8 cellular contexts compared by ENCODE assay signal in the genomic region with DNA sequence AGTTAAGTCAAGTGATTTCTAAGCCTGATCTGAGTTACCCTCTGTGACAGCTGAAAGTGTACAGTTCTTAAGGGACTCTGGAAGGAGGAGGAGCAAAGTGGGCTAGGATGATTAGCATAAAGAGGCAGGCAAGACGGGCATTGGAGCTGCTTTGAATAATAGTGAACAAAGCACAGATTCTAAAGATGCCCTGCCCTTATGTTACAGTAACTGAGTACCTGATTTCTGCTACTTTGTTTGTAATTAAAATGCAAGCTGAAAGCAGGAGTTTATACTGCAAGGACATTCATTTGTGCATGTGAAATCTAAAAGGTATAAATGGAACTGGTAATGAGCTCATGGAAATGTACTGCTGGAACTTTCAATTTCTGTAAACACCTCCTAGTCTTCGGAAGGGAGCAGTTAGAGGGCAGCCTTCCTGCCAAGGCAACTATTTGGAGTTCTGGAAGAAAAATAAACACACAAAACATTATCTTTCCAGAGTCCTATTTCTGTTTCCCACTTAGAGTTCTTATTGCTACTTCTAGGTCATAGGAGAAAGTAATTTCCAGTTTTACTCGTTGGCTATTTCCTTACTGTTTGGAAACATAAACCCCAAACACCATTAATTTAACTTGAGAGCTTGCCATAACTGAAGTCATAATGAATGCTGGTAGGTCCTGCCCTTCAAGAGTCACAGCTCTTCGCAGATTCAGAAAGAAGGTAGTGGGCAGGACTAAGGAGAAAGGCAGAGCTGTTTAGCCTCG. TPM values are rescaled to one million over a fixed set of nuclear protein-coding genes. Genes with fewer than 3 reads are reported as not detected.
DNase-seq lines count a peak whose midpoint lies in the region; ATAC-seq, FAIRE-seq and TF ChIP-seq lines count a peak whose summit lies in the region.

A gene with protein sequence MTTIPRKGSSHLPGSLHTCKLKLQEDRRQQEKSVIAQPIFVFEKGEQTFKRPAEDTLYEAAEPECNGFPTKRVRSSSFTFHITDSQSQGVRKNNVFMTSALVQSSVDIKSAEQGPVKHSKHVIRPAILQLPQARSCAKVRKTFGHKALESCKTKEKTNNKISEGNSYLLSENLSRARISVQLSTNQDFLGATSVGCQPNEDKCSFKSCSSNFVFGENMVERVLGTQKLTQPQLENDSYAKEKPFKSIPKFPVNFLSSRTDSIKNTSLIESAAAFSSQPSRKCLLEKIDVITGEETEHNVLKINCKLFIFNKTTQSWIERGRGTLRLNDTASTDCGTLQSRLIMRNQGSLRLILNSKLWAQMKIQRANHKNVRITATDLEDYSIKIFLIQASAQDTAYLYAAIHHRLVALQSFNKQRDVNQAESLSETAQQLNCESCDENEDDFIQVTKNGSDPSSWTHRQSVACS (minus strand): TSS at position 45 of the 746 bp plus-strand sequence. CDS start 486 bp downstream, outside the sequence.

- no peaks in the 10 kb centered on the region for H3K79me2 ChIP-seq in keratinocyte (ENCODE audit: control insufficient read depth, insufficient read depth, low read length)

- ATAC-seq in HG02884 (IDR thresholded peaks at IDR 0.05; ENCODE audit: unreplicated experiment) (peak; percentile 67), GM19452 (IDR thresholded peaks at IDR 0.05; ENCODE audit: unreplicated experiment) (no peak), GM18909 (IDR thresholded peaks at IDR 0.05; ENCODE audit: poor library complexity, unreplicated experiment) (no peak)
- ATAC-seq in stimulated activated naive CD8-positive, alpha-beta T cell treated with anti-CD3 and anti-CD28 coated beads, Interleukin-15, amount 100 ng/mL, for 72 hours, result peak; percentile 57

- H3K27me3 Mint-ChIP-seq in stimulated activated naive CD8-positive, alpha-beta T cell treated with anti-CD3 and anti-CD28 coated beads, Interleukin-15, amount 100 ng/mL, for 72 hours, result peaks cover 5% of the 10 kb centered on the region

- FAIRE-seq in keratinocyte (lab: Jason Lieb, UNC), result no peak

- peaks cover 9% of the 10 kb centered on the region for H3K4me1 Mint-ChIP-seq in stimulated activated naive CD8-positive, alpha-beta T cell treated with anti-CD3 and anti-CD28 coated beads, Interleukin-15, amount 100 ng/mL, for 72 hours

- H3K4me3 ChIP-seq in keratinocyte (ENCODE audit: control insufficient read depth in 2 of 3, extremely low read depth in 1 of 3, insufficient read depth in 2 of 3, low read depth in 1 of 3, low read length in 3 of 3), result peak within 1 kb of the TSS in 1 of 3 experiments; percentile 51

- H4K20me1 ChIP-seq in keratinocyte (ENCODE audit: control insufficient read depth, extremely low read depth, insufficient read depth, low read length), result no peaks in the 10 kb centered on the region

- no peaks in the 10 kb centered on the region for H3K27me3 ChIP-seq in keratinocyte (ENCODE audit: control insufficient read depth, extremely low read depth, insufficient read depth, low read length)

- DNase-seq in ACHN (peak; percentile 14), amniotic epithelial cell (ENCODE audit: low read depth) (peak; percentile 12), keratinocyte (ENCODE audit: low read depth, low spot score) (no peak), activated gamma-delta T cell treated with Interleukin-2 at 50 U/mL for 16 hours (no peak)
- DNase-seq in stimulated activated naive CD8-positive, alpha-beta T cell treated with anti-CD3 and anti-CD28 coated beads, Interleukin-15, amount 100 ng/mL, for 72 hours, result no peak

- no peaks in the 10 kb centered on the region for H3K9me1 ChIP-seq in keratinocyte (ENCODE audit: control insufficient read depth, extremely low read depth, insufficient read depth, low read length)

- H3K9me3 ChIP-seq in keratinocyte (ENCODE audit: control insufficient read depth, low read depth, low read length), result no peaks in the 10 kb centered on the region

- dilution Hi-C loops in keratinocyte (cut with MboI; ENCODE audit: extremely low pct_ligation_motif_present, low sequenced_read_pairs), result no loop called here

- TF ChIP-seq CTCF in keratinocyte (optimal IDR thresholded peaks at IDR 0.05 in 1 of 3, IDR thresholded peaks at IDR 0.05 in 1 of 3, conservative IDR thresholded peaks at IDR 0.05 in 1 of 3; ENCODE audit: extremely low read depth in 1 of 3, insufficient read depth in 2 of 3, low read length in 3 of 3), result no peak

- no peaks in the 10 kb centered on the region for H3K36me3 ChIP-seq in keratinocyte (ENCODE audit: control insufficient read depth in 2 of 2, extremely low read depth in 1 of 2, insufficient read depth in 2 of 2, low read length in 2 of 2)

- H2AFZ ChIP-seq in keratinocyte (ENCODE audit: control insufficient read depth, low read length), result peak within 1 kb of the TSS; percentile 42

- no peak within 1 kb of the TSS for H3K27ac ChIP-seq in keratinocyte (ENCODE audit: control insufficient read depth, insufficient read depth, low read length)

- in situ Hi-C loops in ACHN (cut with HindIII; ENCODE audit: low pct_ligation_motif_present, low pct_unique_long_range_greater_than_20kb, low sequenced_read_pairs), result no loop called here

- no peak within 1 kb of the TSS for H3K9ac ChIP-seq in keratinocyte (ENCODE audit: control insufficient read depth, extremely low read depth, insufficient read depth, low read length)

- H3K4me3 Mint-ChIP-seq in stimulated activated naive CD8-positive, alpha-beta T cell treated with anti-CD3 and anti-CD28 coated beads, Interleukin-15, amount 100 ng/mL, for 72 hours, result peak within 1 kb of the TSS; percentile 2 to 18

- peak within 1 kb of the TSS; percentile 70 for H3K4me2 ChIP-seq in keratinocyte (ENCODE audit: control insufficient read depth, extremely low read depth, insufficient read depth, low read depth, low read length)

- H3K27ac Mint-ChIP-seq in stimulated activated naive CD8-positive, alpha-beta T cell treated with anti-CD3 and anti-CD28 coated beads, Interleukin-15, amount 100 ng/mL, for 72 hours, result peak within 1 kb of the TSS; percentile 15 to 34

- no peaks in the 10 kb centered on the region for H3K9me3 Mint-ChIP-seq in stimulated activated naive CD8-positive, alpha-beta T cell treated with anti-CD3 and anti-CD28 coated beads, Interleukin-15, amount 100 ng/mL, for 72 hours

- peaks cover 2% of the 10 kb centered on the region for H3K4me1 ChIP-seq in keratinocyte (ENCODE audit: control insufficient read depth, extremely low read depth, insufficient read depth, low read length)

RNA-seq across cellular contexts. Expression of the gene that starts here (rescaled TPM):
- not detected in 3 replicates for polyA plus RNA-seq in keratinocyte
- polyA plus RNA-seq in keratinocyte (2011; ENCODE audit: low read depth), result not detected
- polyA plus RNA-seq in keratinocyte (2011; cell fraction: cytosol; rRNA removed), result not detected in 2 replicates
- not detected in 2 replicates for polyA plus RNA-seq in keratinocyte (2011; cell fraction: nucleus; rRNA removed)
- not detected in 2 replicates for polyA plus RNA-seq in keratinocyte (2012; ENCODE audit: low replicate concordance)
- polyA minus RNA-seq in keratinocyte, result not detected in 3 replicates
- polyA minus RNA-seq in keratinocyte (2011; cell fraction: cytosol; rRNA and poly(A)+ RNA removed), result not detected
- polyA minus RNA-seq in keratinocyte (2011; cell fraction: nucleus; rRNA and poly(A)+ RNA removed), result not detected in 2 replicates

Comparison
In these comparisons a context has a peak if more than half of its experiments do, and no peak if none do; other contexts are left out.
1. DNase-seq: peak in ACHN (single experiment) and amniotic epithelial cell (single experiment); none in keratinocyte (single experiment), stimulated activated naive CD8-positive, alpha-beta T cell treated with anti-CD3 and anti-CD28 coated beads, Interleukin-15, amount 100 ng/mL, for 72 hours (0 of 2) and activated gamma-delta T cell treated with Interleukin-2 at 50 U/mL for 16 hours (single experiment).
2. ATAC-seq: peak in HG02884 (single experiment) and stimulated activated naive CD8-positive, alpha-beta T cell treated with anti-CD3 and anti-CD28 coated beads, Interleukin-15, amount 100 ng/mL, for 72 hours (single experiment); none in GM19452 (single experiment) and GM18909 (single experiment).